ENCODE assay signal across 21 cellular contexts in genomic region chr17:81885454-81885853, GRCh38. TPM values are rescaled to one million over a fixed set of nuclear protein-coding genes. Genes with fewer than 3 reads are reported as not detected.
A peak's percentile ranks its signal among the peaks of the same experiment; 100 is the strongest.
DNase-seq lines count a peak whose midpoint lies in the region; ATAC-seq and TF ChIP-seq lines count a peak whose summit lies in the region.
"Had no signal": no experiment of that assay in that cellular context is flagged by ENCODE, and none has a peak within 500 bp of the region (broad histone marks: within the 10 kb centered on the region; RNA-seq: fewer than 3 reads in every experiment).

No MANE protein-coding gene starts in this region.

- H3K27me3 ChIP-seq in SK-N-SH (ENCODE audit: insufficient read depth) = no peaks in the 10 kb centered on the region
- H3K27me3 ChIP-seq: neutrophil, thyroid gland had no signal

- no peak for TF ChIP-seq RAD21 in SK-N-SH (IDR thresholded peaks at IDR 0.05; ENCODE audit: low read length)

- H3K36me3 Mint-ChIP-seq in brain (peaks cover 80% of the 10 kb centered on the region), osteocyte (ENCODE audit: unreplicated experiment) (peaks cover 26% of the 10 kb centered on the region)

- H3K4me3 ChIP-seq in SK-N-SH (ENCODE audit: low read depth in 2 of 2, low read length in 1 of 2) = no peak overlapping the region
- no peak overlapping the region for H3K4me3 ChIP-seq in HEK293 (ENCODE audit: low read depth, low read length)
- H3K4me3 ChIP-seq: GM23338, lung, thyroid gland had no signal

- POLR2A ChIA-PET in SK-N-SH (lab: Yijun Ruan, JAX) = interaction anchor here (1.5 kb wide), 1 partner anchor 20 kb away, joined by 5 read pairs; no protein-coding TSS in a partner anchor
- POLR2A ChIA-PET in HEK293 (lab: Yijun Ruan, JAX) = interaction anchor here (1.0 to 3.6 kb wide), 5 partner anchors 9 to 182 kb away, joined by 3 to 17 read pairs (median 5); partner anchors contain the start of gene MRPL12

- H3K4me2 ChIP-seq in SK-N-SH = no peak overlapping the region
- H3K4me2 ChIP-seq: GM23338 had no signal

- H3K27ac Mint-ChIP-seq in brain (peak overlapping the region; percentile 0 to 92 (median 48)), osteocyte (ENCODE audit: unreplicated experiment) (peak overlapping the region; percentile 66)
- H3K27ac Mint-ChIP-seq: GM23338 had no signal

- no peaks in the 10 kb centered on the region for H3K9me3 Mint-ChIP-seq in brain
- no peaks in the 10 kb centered on the region for H3K9me3 Mint-ChIP-seq in osteocyte (ENCODE audit: unreplicated experiment)
- H3K9me3 Mint-ChIP-seq: GM23338 had no signal

- WGBS in SK-N-SH (ENCODE audit: low lambda C conversion rate) = 92% methylated on average over 10 of the region's 10 CpGs

- H3K36me3 ChIP-seq in SK-N-SH (replicated peaks in 1 of 2; ENCODE audit: control insufficient read depth in 1 of 2, insufficient read depth in 2 of 2, low read length in 1 of 2) = peaks cover 61 to 70% of the 10 kb centered on the region in 2 experiments
- peaks cover 75 to 90% of the 10 kb centered on the region in 2 experiments for H3K36me3 ChIP-seq in HEK293 (ENCODE audit: control insufficient read depth in 2 of 2, insufficient read depth in 1 of 2, low read length in 2 of 2)

- H2AFZ ChIP-seq in SK-N-SH (ENCODE audit: low read depth) = no peak overlapping the region
- H2AFZ ChIP-seq: GM23338 had no signal

- TF ChIP-seq EP300 in SK-N-SH (IDR thresholded peaks at IDR 0.05; ENCODE audit: borderline replicate concordance in 1 of 2, low read depth in 1 of 2, low read length in 1 of 2) = no peak

- peaks cover 23% of the 10 kb centered on the region; the same call in 1 of the 2 replicates for H4K20me1 ChIP-seq in SK-N-SH (ENCODE audit: insufficient read depth)

- H3K79me2 ChIP-seq in SK-N-SH (ENCODE audit: insufficient read depth) = peaks cover 58% of the 10 kb centered on the region

- no peaks in the 10 kb centered on the region for H3K9me2 ChIP-seq in SK-N-SH

- peaks cover 26% of the 10 kb centered on the region for H3K4me1 Mint-ChIP-seq in brain
- peaks cover 16% of the 10 kb centered on the region for H3K4me1 Mint-ChIP-seq in osteocyte (ENCODE audit: unreplicated experiment)

- ATAC-seq in SK-N-SH treated with all-trans-retinoic acid at 6 μM for 48 hours = no peak
- ATAC-seq in GM18861 (IDR thresholded peaks at IDR 0.05; ENCODE audit: unreplicated experiment) = no peak
- no peak for ATAC-seq in HG02981 (IDR thresholded peaks at IDR 0.05; ENCODE audit: unreplicated experiment)
- ATAC-seq: sciatic nerve had no signal

- H3F3A ChIP-seq in SK-N-SH (replicated peaks; ENCODE audit: insufficient read depth) = peaks cover 31% of the 10 kb centered on the region

- peak overlapping the region in 1 of 2 experiments; percentile 16; a peak in 1 of 4 replicates for H3K27ac ChIP-seq in SK-N-SH (ENCODE audit: low read depth in 2 of 2, low read length in 1 of 2)
- no peak overlapping the region for H3K27ac ChIP-seq in HEK293 (ENCODE audit: extremely low read depth, low read depth, low read length)
- H3K27ac ChIP-seq: 22Rv1, neutrophil, thyroid gland had no signal

- H3K9ac ChIP-seq in SK-N-SH = no peak overlapping the region

- peak; percentile 23 for DNase-seq in SK-N-SH
- no peak for DNase-seq in osteocyte (ENCODE audit: extremely low spot score, unreplicated experiment)
- DNase-seq in OCI-M1 (lab: John Stamatoyannopoulos, UW) = no peak
- DNase-seq: activated CD8-positive, alpha-beta memory T cell treated with anti-CD3 and anti-CD28 coated beads, Interleukin-2, amount 50 U/mL, for 48 hours; C1 segment of cervical spinal cord; cerebellar nuclear complex; DMS79 treated with DMSO at 0.1 percent for 48 hours; NCI-H748 treated with DMSO at 0.1 percent for 48 hours; stimulated activated CD4-positive, alpha-beta T cell treated with anti-CD3 and anti-CD28 coated beads, Interleukin-2, amount 100 ng/mL, for 48 hours; stimulated activated CD8-positive, alpha-beta memory T cell treated with anti-CD3 and anti-CD28 coated beads, Interleukin-4, amount 100 ng/mL, for 48 hours had no signal

- TF ChIP-seq CTCF in SK-N-SH (IDR thresholded peaks at IDR 0.05) (no peak), HEK293 (tag by site-specific recombination; IDR thresholded peaks at IDR 0.05) (no peak), brain (conservative IDR thresholded peaks at IDR 0.05) (no peak), osteocyte (IDR thresholded peaks at IDR 0.05) (no peak)

- CTCF ChIA-PET in SK-N-SH (lab: Yijun Ruan, JAX) (interaction anchor here (1.3 to 5.7 kb wide), 2 partner anchors 14 to 145 kb away, joined by 3 to 54 read pairs; partner anchors contain the start of gene ARHGDIA), HEK293 (lab: Yijun Ruan, JAX) (interaction anchor here (0.6 to 1.5 kb wide), 2 partner anchors 16 to 17 kb away, joined by 3 read pairs; no protein-coding TSS in a partner anchor)

- no peaks in the 10 kb centered on the region for H3K9me3 ChIP-seq in SK-N-SH
- H3K9me3 ChIP-seq in HEK293 (ENCODE audit: control insufficient read depth, insufficient read depth, low read depth, low read length) = no peaks in the 10 kb centered on the region
- H3K9me3 ChIP-seq: neutrophil, thyroid gland had no signal

- H3K4me1 ChIP-seq in SK-N-SH (ENCODE audit: control insufficient read depth in 1 of 2, insufficient read depth in 2 of 2, low read depth in 1 of 2, low read length in 1 of 2) (peaks cover 11 to 14% of the 10 kb centered on the region in 2 experiments), HEK293 (ENCODE audit: control insufficient read depth, insufficient read depth, low read length) (peaks cover 5% of the 10 kb centered on the region; the same call in 1 of the 2 replicates)

- H3K27me3 Mint-ChIP-seq in brain (peaks cover 4% of the 10 kb centered on the region), osteocyte (ENCODE audit: unreplicated experiment) (no peaks in the 10 kb centered on the region)

- H3K4me3 Mint-ChIP-seq in brain = peak overlapping the region in 1 of 5 experiments; percentile 4
- H3K4me3 Mint-ChIP-seq in osteocyte (ENCODE audit: unreplicated experiment) = no peak overlapping the region
- H3K4me3 Mint-ChIP-seq: GM23338 had no signal

TF ChIP-seq in SK-N-SH, 30 proteins besides CTCF, POLR2A, EP300 and RAD21 (continues in another document):
- no peak for TF ChIP-seq USF2 (IDR thresholded peaks at IDR 0.05; ENCODE audit: borderline replicate concordance, low read depth, low read length)

TF ChIP-seq in SK-N-SH treated with all-trans-retinoic acid at 6 μM for 48 hours, 23 proteins besides CTCF, POLR2A, EP300 and RAD21 (continues in another document):
- TF ChIP-seq ZC3H10 (CRISPR knock-in tag; IDR thresholded peaks at IDR 0.05) (no peak), ZNF565 (CRISPR knock-in tag; conservative IDR thresholded peaks at IDR 0.05; ENCODE audit: low read depth) (no peak), TCF4 (CRISPR knock-in tag; IDR thresholded peaks at IDR 0.05; ENCODE audit: borderline replicate concordance) (no peak)

TF ChIP-seq in HEK293, 187 proteins besides CTCF, POLR2A, EP300 and RAD21 (continues in another document):
- TF ChIP-seq SCRT2 (tag by site-specific recombination; IDR thresholded peaks at IDR 0.05) (peak; percentile 72), ZNF248 (tag by site-specific recombination; IDR thresholded peaks at IDR 0.05) (no peak), ZNF174 (tag by site-specific recombination; IDR thresholded peaks at IDR 0.05) (no peak), ZNF701 (tag by site-specific recombination; IDR thresholded peaks at IDR 0.05) (no peak), PATZ1 (tag by site-specific recombination; IDR thresholded peaks at IDR 0.05) (peak; percentile 45; the same call in 1 of the 2 replicates), GLIS1 (tag by site-specific recombination; IDR thresholded peaks at IDR 0.05) (0 out of 2 replicates have a peak, but pooled peaks have one; percentile 25), ZNF239 (tag by site-specific recombination; IDR thresholded peaks at IDR 0.05) (no peak)

RNA-seq across cellular contexts. Expression of gene ALYREF, which starts 5.9 kb away (rescaled TPM):
- polyA plus RNA-seq in SK-N-SH (2012; rRNA removed) (176 and 269 TPM in 2 replicates), brain (ENCODE audit: insufficient read depth, low read depth, low replicate concordance) (118 TPM)
- polyA plus RNA-seq in SK-N-SH (2012; cell fraction: cytosol; rRNA removed) = 159 and 175 TPM in 2 replicates
- polyA plus RNA-seq in SK-N-SH (2012; cell fraction: nucleus; rRNA removed) = 164 and 238 TPM in 2 replicates
- total RNA-seq in osteocyte = 72.6 and 78.5 TPM in 2 replicates

RNA-seq across cellular contexts. Expression of gene ANAPC11, which starts 6.1 kb away (rescaled TPM):
- polyA plus RNA-seq in SK-N-SH (2012; rRNA removed) (1,022 and 1,275 TPM in 2 replicates), brain (ENCODE audit: insufficient read depth, low read depth, low replicate concordance) (219 TPM)
- 764 and 988 TPM in 2 replicates for polyA plus RNA-seq in SK-N-SH (2012; cell fraction: cytosol; rRNA removed)
- polyA plus RNA-seq in SK-N-SH (2012; cell fraction: nucleus; rRNA removed) = 313 and 563 TPM in 2 replicates
- total RNA-seq in osteocyte = 119 and 138 TPM in 2 replicates

RNA-seq across cellular contexts. Expression of gene ARHGDIA, which starts 14.3 kb away (rescaled TPM):
- polyA plus RNA-seq in SK-N-SH (2012; rRNA removed) (184 and 385 TPM in 2 replicates), brain (ENCODE audit: insufficient read depth, low read depth, low replicate concordance) (480 TPM)
- 158 and 279 TPM in 2 replicates for polyA plus RNA-seq in SK-N-SH (2012; cell fraction: cytosol; rRNA removed)
- 650 and 681 TPM in 2 replicates for polyA plus RNA-seq in SK-N-SH (2012; cell fraction: nucleus; rRNA removed)
- 430 and 433 TPM in 2 replicates for total RNA-seq in osteocyte

RNA-seq across cellular contexts. Expression of gene NPB, which starts 16.6 kb away (rescaled TPM):
- 0.91 and 2.4 TPM in 2 replicates for polyA plus RNA-seq in SK-N-SH (2012; rRNA removed)
- polyA plus RNA-seq in SK-N-SH (2012; cell fraction: cytosol; rRNA removed) = 1.0 and 1.9 TPM in 2 replicates
- 0.89 and 2.1 TPM in 2 replicates for polyA plus RNA-seq in SK-N-SH (2012; cell fraction: nucleus; rRNA removed)
- 2.6 TPM for polyA plus RNA-seq in brain (ENCODE audit: insufficient read depth, low read depth, low replicate concordance)
- 0.56 and 0.68 TPM in 2 replicates for total RNA-seq in osteocyte

RNA-seq across cellular contexts. Expression of gene P4HB, which starts 25.1 kb away (rescaled TPM):
- 112 and 165 TPM in 2 replicates for polyA plus RNA-seq in SK-N-SH (2012; rRNA removed)
- 240 and 314 TPM in 2 replicates for polyA plus RNA-seq in SK-N-SH (2012; cell fraction: cytosol; rRNA removed)
- polyA plus RNA-seq in SK-N-SH (2012; cell fraction: nucleus; rRNA removed) = 212 and 321 TPM in 2 replicates
- polyA plus RNA-seq in brain (ENCODE audit: insufficient read depth, low read depth, low replicate concordance) = 310 TPM
- 792 and 837 TPM in 2 replicates for total RNA-seq in osteocyte
